Comparison of ENCODE assay signal across 1 cellular context in the genomic region with DNA sequence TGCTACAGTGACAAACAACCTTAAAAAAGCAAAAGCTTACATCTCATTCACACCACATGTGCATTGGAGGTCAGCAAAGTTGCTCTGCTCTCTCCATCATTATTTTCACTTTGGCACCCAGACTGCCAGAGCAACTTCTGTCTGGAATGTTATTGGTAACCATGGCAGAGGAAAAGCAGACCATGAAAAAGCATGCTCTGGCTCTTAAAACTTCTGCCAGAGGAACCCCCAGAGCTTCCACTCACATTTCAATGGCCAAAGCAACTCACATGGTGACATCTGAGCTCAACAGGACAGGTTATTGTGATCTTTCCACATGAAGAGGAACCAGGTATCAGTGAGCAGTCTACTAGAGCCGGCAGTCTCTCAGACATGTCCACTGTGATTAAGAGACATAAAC.
TF ChIP-seq lines count a peak whose summit lies in the region.

No MANE protein-coding gene starts in this region.

TF ChIP-seq in IMR-90, 13 proteins besides CTCF, POLR2A, EP300 and RAD21 (continued from another document):
- no peak for TF ChIP-seq FOS (IDR thresholded peaks at IDR 0.05; ENCODE audit: low read depth, low read length)
- TF ChIP-seq, protein P1, sequence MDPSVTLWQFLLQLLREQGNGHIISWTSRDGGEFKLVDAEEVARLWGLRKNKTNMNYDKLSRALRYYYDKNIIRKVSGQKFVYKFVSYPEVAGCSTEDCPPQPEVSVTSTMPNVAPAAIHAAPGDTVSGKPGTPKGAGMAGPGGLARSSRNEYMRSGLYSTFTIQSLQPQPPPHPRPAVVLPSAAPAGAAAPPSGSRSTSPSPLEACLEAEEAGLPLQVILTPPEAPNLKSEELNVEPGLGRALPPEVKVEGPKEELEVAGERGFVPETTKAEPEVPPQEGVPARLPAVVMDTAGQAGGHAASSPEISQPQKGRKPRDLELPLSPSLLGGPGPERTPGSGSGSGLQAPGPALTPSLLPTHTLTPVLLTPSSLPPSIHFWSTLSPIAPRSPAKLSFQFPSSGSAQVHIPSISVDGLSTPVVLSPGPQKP (IDR thresholded peaks at IDR 0.05; ENCODE audit: borderline replicate concordance, low read depth, low read length): no peak
- no peak for TF ChIP-seq RFX5 (IDR thresholded peaks at IDR 0.05; ENCODE audit: low read depth, low read length)
- TF ChIP-seq MXI1 (IDR thresholded peaks at IDR 0.05; ENCODE audit: borderline replicate concordance, low read depth, low read length): no peak
